ENCODE assay signal across 20 cellular contexts in genomic region chr7:140609646-140610045, GRCh38. TPM values are rescaled to one million over a fixed set of nuclear protein-coding genes. Genes with fewer than 3 reads are reported as not detected.
DNase-seq lines count a peak whose midpoint lies in the region; ATAC-seq and TF ChIP-seq lines count a peak whose summit lies in the region.
"Had no signal": no experiment of that assay in that cellular context is flagged by ENCODE, and none has a peak within 500 bp of the region (broad histone marks: within the 10 kb centered on the region; RNA-seq: fewer than 3 reads in every experiment).

No MANE protein-coding gene starts in this region.

- H3K36me3 ChIP-seq in PC-3 (ENCODE audit: low read depth, low read length) (no peaks in the 10 kb centered on the region), brain microvascular endothelial cell (replicated peaks) (no peaks in the 10 kb centered on the region), gastroesophageal sphincter (no peaks in the 10 kb centered on the region)
- H3K36me3 ChIP-seq: vagina had no signal

- no peaks in the 10 kb centered on the region for H3F3A ChIP-seq in PC-3 (ENCODE audit: low read length, unreplicated experiment)

- H3K9me3 ChIP-seq in PC-3 (ENCODE audit: low read length) (no peaks in the 10 kb centered on the region), gastroesophageal sphincter (no peaks in the 10 kb centered on the region)
- H3K9me3 ChIP-seq: vagina had no signal

- peaks cover 55% of the 10 kb centered on the region for H3K4me1 ChIP-seq in PC-3 (ENCODE audit: insufficient read depth, low read length)
- peaks cover 0 to 69% (median 31%) of the 10 kb centered on the region in 3 donors for H3K4me1 ChIP-seq in gastroesophageal sphincter

- peak; percentile 59 for DNase-seq in AG10803 (ENCODE audit: low read depth)
- peak; percentile 71 for DNase-seq in PC-3
- DNase-seq in brain microvascular endothelial cell = peak; percentile 50
- no peak for DNase-seq in DMS79 treated with DMSO at 0.1 percent for 48 hours (lab: John Stamatoyannopoulos, UW)
- DNase-seq in stimulated activated CD4-positive, alpha-beta T cell treated with anti-CD3 and anti-CD28 coated beads, Interleukin-2, amount 100 ng/mL, for 48 hours = no peak
- no peak for DNase-seq in NCI-H2029 (lab: John Stamatoyannopoulos, UW)
- DNase-seq: ACHN; activated CD4-positive, alpha-beta T cell treated with anti-CD3 and anti-CD28 coated beads, Interleukin-2, amount 10 ng/mL, durations not matched to agents 24 days and 14 days; activated gamma-delta T cell treated with Interleukin-2 at 50 U/mL for 16 hours; amniotic stem cell; CD4-positive, CD25-positive, alpha-beta regulatory T cell; DMS 273 treated with DMSO at 0.1 percent for 48 hours; left cardiac atrium; NCI-H187; NCI-H226 had no signal

- BruUV-seq in PC-3 (replicated peaks; lab: Mats Ljungman, UMichigan) = no TSS peak

- peak overlapping the region; percentile 54 for H3K9ac ChIP-seq in PC-3 (ENCODE audit: low read length)

- no peak for TF ChIP-seq EP300 in gastroesophageal sphincter (IDR thresholded peaks at IDR 0.05)

- no peak overlapping the region for H3K4me3 ChIP-seq in AG10803 (ENCODE audit: low read length)
- H3K4me3 ChIP-seq in PC-3 (ENCODE audit: low read length) = no peak overlapping the region
- H3K4me3 ChIP-seq in brain microvascular endothelial cell (ENCODE audit: low read depth, low read length) = no peak overlapping the region
- no peak overlapping the region for H3K4me3 ChIP-seq in gastroesophageal sphincter
- H3K4me3 ChIP-seq: vagina had no signal

- TF ChIP-seq CTCF in AG10803 (conservative IDR thresholded peaks at IDR 0.05; ENCODE audit: low read length) = no peak
- TF ChIP-seq CTCF in PC-3 (conservative IDR thresholded peaks at IDR 0.05; ENCODE audit: low read depth, low read length) = no peak
- no peak for TF ChIP-seq CTCF in brain microvascular endothelial cell (IDR thresholded peaks at IDR 0.05; ENCODE audit: low read depth, low read length, missing control alignments)
- TF ChIP-seq CTCF in gastroesophageal sphincter (IDR thresholded peaks at IDR 0.05) = no peak

- CTCF ChIA-PET in PC-3 (lab: Charles Lee) = no interaction called here

- WGBS in gastroesophageal sphincter (ENCODE audit: low coverage in 1 of 2), 2 donors = 65 to 85% methylated on average over 2 of the region's 2 CpGs

- no peaks in the 10 kb centered on the region for H3K9me2 ChIP-seq in PC-3 (replicated peaks; ENCODE audit: low read length)

- no peak for TF ChIP-seq POLR2A in gastroesophageal sphincter (IDR thresholded peaks at IDR 0.05)

- peak; percentile 39 for ATAC-seq in PC-3
- no peak for ATAC-seq in gastroesophageal sphincter
- no peak for ATAC-seq in HG03097 (IDR thresholded peaks at IDR 0.05; ENCODE audit: low FRiP score, unreplicated experiment)
- ATAC-seq: HCT116 had no signal

- H3K4me2 ChIP-seq in PC-3 (ENCODE audit: low read length) = peak overlapping the region; percentile 21; the same call in 1 of the 2 replicates

- no peak overlapping the region for H2AFZ ChIP-seq in PC-3 (ENCODE audit: low read length)

- in situ Hi-C loops in brain microvascular endothelial cell (cut with HindIII; ENCODE audit: low pct_ligation_motif_present, low sequenced_read_pairs) = no loop called here

- intact Hi-C loops in PC-3 (cut with micrococcal nuclease) = loop anchor here (5.0 kb wide), 2 partner anchors 42 to 43 kb away; no protein-coding TSS in a partner anchor

- POLR2A ChIA-PET in PC-3 (lab: Charles Lee; ENCODE audit: unreplicated experiment) = no interaction called here

- no peaks in the 10 kb centered on the region for H3K79me2 ChIP-seq in PC-3 (ENCODE audit: low read length)

- H3K27me3 ChIP-seq in PC-3 (ENCODE audit: low read length) = no peaks in the 10 kb centered on the region
- no peaks in the 10 kb centered on the region for H3K27me3 ChIP-seq in brain microvascular endothelial cell (replicated peaks)
- no peaks in the 10 kb centered on the region for H3K27me3 ChIP-seq in gastroesophageal sphincter
- H3K27me3 ChIP-seq: vagina had no signal

- H3K27ac ChIP-seq in PC-3 (ENCODE audit: low read length) (peak overlapping the region; percentile 96), brain microvascular endothelial cell (peak overlapping the region; percentile 52), gastroesophageal sphincter (peak overlapping the region in 3 of 4 donors; percentile 9 to 73 (median 57))
- H3K27ac ChIP-seq: vagina had no signal

- H4K20me1 ChIP-seq in PC-3 (ENCODE audit: low read length) = no peaks in the 10 kb centered on the region

RNA-seq across cellular contexts. Expression of gene DENND2A, which starts 31.0 kb away (rescaled TPM):
- total RNA-seq in PC-3 (2014; rRNA removed) (8.9 and 10.6 TPM in 2 replicates), gastroesophageal sphincter (10 to 100 TPM; 25.2 to 83.5 (median 46.5) TPM)
- total RNA-seq: activated CD4-positive, alpha-beta T cell treated with anti-CD3 and anti-CD28 coated beads, Interleukin-2, amount 10 ng/mL, durations not matched to agents 24 days and 14 days; CD4-positive, CD25-positive, alpha-beta regulatory T cell; mononuclear cell had no signal

Comparison
In these comparisons a context has a peak if more than half of its experiments do, and no peak if none do; other contexts are left out.
1. DNase-seq: peak in AG10803 (single experiment), PC-3 (single experiment) and brain microvascular endothelial cell (single experiment); none in DMS79 treated with DMSO at 0.1 percent for 48 hours (single experiment), stimulated activated CD4-positive, alpha-beta T cell treated with anti-CD3 and anti-CD28 coated beads, Interleukin-2, amount 100 ng/mL, for 48 hours (0 of 2) and NCI-H2029 (single experiment).
2. Peak in every context shown above with its lines, with median percentiles within 50 percentile points of each other: H3K27ac ChIP-seq.